8 cellular contexts compared by ENCODE assay signal in genomic region chr3:64023187-64023860, GRCh38. TPM values are rescaled to one million over a fixed set of nuclear protein-coding genes. Genes with fewer than 3 reads are reported as not detected.
DNase-seq lines count a peak whose midpoint lies in the region; ATAC-seq and TF ChIP-seq lines count a peak whose summit lies in the region.

PSMD6 (minus strand) TSS chr3:64023494; CDS start chr3:64023419, 75 bp downstream.

- peak within 1 kb of the TSS; percentile 91 for H3K27ac Mint-ChIP-seq in chondrocyte (ENCODE audit: unreplicated experiment)

- H3K4me1 Mint-ChIP-seq in chondrocyte (ENCODE audit: low read depth) = peaks cover 32% of the 10 kb centered on the region

- no peaks in the 10 kb centered on the region for H3K9me3 Mint-ChIP-seq in chondrocyte (ENCODE audit: low read depth)

- H3K4me3 Mint-ChIP-seq in chondrocyte (ENCODE audit: unreplicated experiment) = peak within 1 kb of the TSS; percentile 86

- H3K27me3 Mint-ChIP-seq in chondrocyte (ENCODE audit: low read depth) = no peaks in the 10 kb centered on the region

- peak; percentile 95 for ATAC-seq in GM18873 (IDR thresholded peaks at IDR 0.05; ENCODE audit: low FRiP score, unreplicated experiment)
- peak; percentile 96 for ATAC-seq in HG03139 (IDR thresholded peaks at IDR 0.05; ENCODE audit: unreplicated experiment)

- peaks cover 12% of the 10 kb centered on the region for H3K36me3 Mint-ChIP-seq in chondrocyte (ENCODE audit: low read depth)

- no peaks in the 10 kb centered on the region for H3K27me3 ChIP-seq in kidney epithelial cell (ENCODE audit: control insufficient read depth, insufficient read depth, low read length)

- TF ChIP-seq CTCF in AG09309 (IDR thresholded peaks at IDR 0.05; ENCODE audit: control insufficient read depth, insufficient read depth, low read depth, low read length, missing control alignments) (peak; percentile 95), chondrocyte (IDR thresholded peaks at IDR 0.05) (peak; percentile 100), kidney epithelial cell (IDR thresholded peaks at IDR 0.05; ENCODE audit: insufficient read depth, low read length, poor library complexity, severe bottlenecking) (peak; percentile 100)

- H3K36me3 ChIP-seq in kidney epithelial cell (ENCODE audit: control insufficient read depth, insufficient read depth, low read length) = peaks cover under 1% of the 10 kb centered on the region

- DNase-seq in AG09309 (ENCODE audit: low read depth) (peak; percentile 29), NCI-H446 (lab: John Stamatoyannopoulos, UW) (peak; percentile 37 to 74), chondrocyte (ENCODE audit: low spot score) (peak; percentile 95), kidney epithelial cell (ENCODE audit: low read depth) (no peak)
- peak; percentile 88 for DNase-seq in activated CD4-positive, alpha-beta T cell treated with anti-CD3 and anti-CD28 coated beads for 1 hour
- DNase-seq in stimulated activated CD4-positive, alpha-beta T cell treated with anti-CD3 and anti-CD28 coated beads, Interleukin-1b, Interleukin-23, amount 100 ng/mL, for 1 hour (ENCODE audit: low read depth in 2 of 2) = peak; percentile 79 to 96

- H3K4me3 ChIP-seq in AG09309 (ENCODE audit: control insufficient read depth, low read depth, low read length) (peak within 1 kb of the TSS; percentile 97), kidney epithelial cell (ENCODE audit: low read depth, low read length) (peak within 1 kb of the TSS; percentile 98)

RNA-seq across cellular contexts. Expression of gene PSMD6, which starts in this region (rescaled TPM):
- 64.2 to 86.4 TPM (median 65.0 TPM) in 3 replicates for total RNA-seq in chondrocyte
- 97.4 and 98.6 TPM in 2 replicates for total RNA-seq in kidney epithelial cell
